In the genomic region with DNA sequence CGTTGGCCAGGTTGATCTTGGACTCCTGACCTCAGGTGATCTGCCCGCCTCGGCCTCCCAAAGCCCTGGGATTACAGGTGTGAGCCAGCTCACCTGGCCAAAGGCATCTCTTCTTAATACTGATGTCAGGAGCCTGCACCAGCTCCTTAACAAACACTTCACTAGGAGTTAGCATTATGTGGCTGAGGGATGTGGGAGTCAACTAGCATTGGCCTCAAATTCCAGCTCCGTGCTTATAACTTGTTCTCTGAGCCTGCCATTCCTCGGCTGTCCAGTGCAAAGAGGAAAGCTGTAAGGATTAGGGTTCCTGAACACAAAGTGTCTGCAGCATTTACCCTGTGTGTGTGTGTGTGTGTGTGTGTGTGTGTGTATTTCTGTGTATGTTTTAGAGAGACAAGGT, we compare ENCODE assay signal across 5 cellular contexts.
"Had no signal": no experiment of that assay in that cellular context is flagged by ENCODE, and none has a peak within 500 bp of the region (broad histone marks: within the 10 kb centered on the region; RNA-seq: fewer than 3 reads in every experiment).

No MANE protein-coding gene starts in this region.

- H3K4me1 ChIP-seq: HAP-1 had no signal

- H3K27ac ChIP-seq: GM23248, HL-60 had no signal

- H3K36me3 ChIP-seq: HAP-1 had no signal

- H3K4me3 ChIP-seq: GM23248, HAP-1 had no signal

- H3K9me3 ChIP-seq: HAP-1 had no signal

- H3K27ac Mint-ChIP-seq: HFFc6 had no signal

- H3K36me3 Mint-ChIP-seq: IgD-negative memory B cell had no signal

- H3K9ac ChIP-seq: GM23248 had no signal

- H3K4me3 Mint-ChIP-seq: HFFc6, IgD-negative memory B cell had no signal
